In the genomic region with DNA sequence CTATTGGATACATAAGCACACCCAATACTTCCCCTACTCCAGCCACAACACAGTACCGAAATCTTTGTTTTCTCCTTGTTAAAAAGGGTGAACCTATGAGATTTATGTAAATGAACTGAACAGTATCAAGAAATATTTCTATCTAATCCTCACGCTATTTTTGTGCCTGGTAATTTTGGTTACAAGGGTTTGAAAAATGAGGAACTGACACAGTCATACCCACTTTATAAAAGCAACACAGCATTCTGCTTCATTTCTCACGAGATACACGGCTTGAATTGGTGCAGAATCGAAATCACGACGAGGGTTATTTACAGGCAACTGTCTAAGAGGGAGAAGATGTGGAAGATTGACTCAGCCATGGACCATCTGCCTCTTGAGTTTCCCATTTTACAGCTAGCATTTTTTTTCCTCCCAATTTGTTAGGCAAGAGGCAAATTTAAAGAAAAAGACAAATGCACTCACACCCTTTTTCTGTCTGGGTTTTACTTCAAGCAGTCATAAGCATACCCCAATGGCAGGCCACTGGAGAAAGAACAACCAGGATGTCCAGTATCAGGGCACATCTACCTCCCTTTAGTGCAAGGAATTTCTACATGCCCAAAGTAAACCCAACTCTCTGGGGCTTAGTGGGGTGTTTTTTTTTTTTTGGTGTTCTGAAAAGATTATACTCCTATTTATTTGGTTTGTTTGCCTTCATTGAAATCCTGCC, we compare ENCODE assay signal across 11 cellular contexts.
A peak's percentile ranks its signal among the peaks of the same experiment; 100 is the strongest.
DNase-seq lines count a peak whose midpoint lies in the region; ATAC-seq, FAIRE-seq and TF ChIP-seq lines count a peak whose summit lies in the region.
"Had no signal": no experiment of that assay in that cellular context is flagged by ENCODE, and none has a peak within 500 bp of the region (broad histone marks: within the 10 kb centered on the region; RNA-seq: fewer than 3 reads in every experiment).

No MANE protein-coding gene starts in this region.

- intact Hi-C loops in CD14-positive monocyte (cut with micrococcal nuclease), result no loop called here

- no peaks in the 10 kb centered on the region for H3K36me3 Mint-ChIP-seq in CD14-positive monocyte
- no peaks in the 10 kb centered on the region for H3K36me3 Mint-ChIP-seq in chondrocyte (ENCODE audit: low read depth)

- DNase-seq in CD14-positive monocyte (ENCODE audit: low spot score) (peak; percentile 52), NOMO-1 treated with dmso at 0.1 percent for 144 hours (lab: John Stamatoyannopoulos, UW; ENCODE audit: unreplicated experiment) (peak; percentile 57), frontal cortex (ENCODE audit: low spot score in 2 of 2) (no peak), NCI-H526 (lab: John Stamatoyannopoulos, UW) (no peak), chondrocyte (ENCODE audit: low spot score) (no peak)
- DNase-seq: BE2C, H7, NCI-H2171 had no signal

- no peaks in the 10 kb centered on the region for H3K27me3 ChIP-seq in gastroesophageal sphincter
- H3K27me3 ChIP-seq: BE2C had no signal

- TF ChIP-seq POLR2A in gastroesophageal sphincter (IDR thresholded peaks at IDR 0.05), result no peak

- no peak overlapping the region for H3K27ac ChIP-seq in gastroesophageal sphincter

- H3K9me3 Mint-ChIP-seq in CD14-positive monocyte (peaks cover 0 to 5% (median 3%) of the 10 kb centered on the region in 7 donors), chondrocyte (ENCODE audit: low read depth) (no peaks in the 10 kb centered on the region)

- H3K4me1 ChIP-seq in gastroesophageal sphincter, result no peaks in the 10 kb centered on the region

- 43 to 82% methylated on average over 6 to 7 of the region's 7 CpGs for WGBS in gastroesophageal sphincter (ENCODE audit: low coverage in 1 of 2), 2 donors

- TF ChIP-seq CTCF in CD14-positive monocyte (IDR thresholded peaks at IDR 0.05), result no peak
- no peak for TF ChIP-seq CTCF in chondrocyte (IDR thresholded peaks at IDR 0.05)
- no peak for TF ChIP-seq CTCF in gastroesophageal sphincter (IDR thresholded peaks at IDR 0.05)

- TF ChIP-seq EP300 in gastroesophageal sphincter (IDR thresholded peaks at IDR 0.05), result no peak

- peak; percentile 78 for ATAC-seq in GM19397 (IDR thresholded peaks at IDR 0.05; ENCODE audit: unreplicated experiment)
- peak; percentile 90 for ATAC-seq in HG03025 (IDR thresholded peaks at IDR 0.05; ENCODE audit: low FRiP score, unreplicated experiment)
- ATAC-seq in gastroesophageal sphincter, result no peak

- H3K27ac Mint-ChIP-seq in CD14-positive monocyte, result peak overlapping the region; percentile 33 to 81 (median 65)
- no peak overlapping the region for H3K27ac Mint-ChIP-seq in chondrocyte (ENCODE audit: unreplicated experiment)

- H3K27me3 Mint-ChIP-seq in CD14-positive monocyte (ENCODE audit: low read depth in 3 of 3) (peaks cover 0 to 5% (median 0%) of the 10 kb centered on the region in 3 donors), chondrocyte (ENCODE audit: low read depth) (peaks cover 3% of the 10 kb centered on the region)

- peaks cover 36% of the 10 kb centered on the region for H3K4me1 Mint-ChIP-seq in CD14-positive monocyte
- peaks cover 3% of the 10 kb centered on the region for H3K4me1 Mint-ChIP-seq in chondrocyte (ENCODE audit: low read depth)

- no peaks in the 10 kb centered on the region for H3K36me3 ChIP-seq in gastroesophageal sphincter
- H3K36me3 ChIP-seq: BE2C had no signal

- no peak overlapping the region for H3K4me3 ChIP-seq in gastroesophageal sphincter

- H3K4me3 Mint-ChIP-seq in CD14-positive monocyte (peak overlapping the region in 1 of 2 donors; percentile 74), chondrocyte (ENCODE audit: unreplicated experiment) (no peak overlapping the region)

- FAIRE-seq in frontal cortex (lab: Jason Lieb, UNC), result no peak

- H3K9me3 ChIP-seq in gastroesophageal sphincter, result no peaks in the 10 kb centered on the region
- H3K9me3 ChIP-seq: BE2C had no signal

Comparison
In these comparisons a context has a peak if more than half of its experiments do, and no peak if none do; other contexts are left out.
1. DNase-seq: peak in CD14-positive monocyte (single experiment) and NOMO-1 treated with dmso at 0.1 percent for 144 hours (single experiment); none in frontal cortex (0 of 2), NCI-H526 (0 of 2) and chondrocyte (single experiment).